ENCODE assay signal across 12 cellular contexts in genomic region chr9:126664893-126665695, GRCh38. TPM values are rescaled to one million over a fixed set of nuclear protein-coding genes. Genes with fewer than 3 reads are reported as not detected.
A peak's percentile ranks its signal among the peaks of the same experiment; 100 is the strongest.
DNase-seq lines count a peak whose midpoint lies in the region; ATAC-seq, FAIRE-seq and TF ChIP-seq lines count a peak whose summit lies in the region.
"Had no signal": no experiment of that assay in that cellular context is flagged by ENCODE, and none has a peak within 500 bp of the region (broad histone marks: within the 10 kb centered on the region; RNA-seq: fewer than 3 reads in every experiment).

No MANE protein-coding gene starts in this region.

- H3K27me3 ChIP-seq in mammary epithelial cell (ENCODE audit: insufficient read depth, low read length) (no peaks in the 10 kb centered on the region), keratinocyte (ENCODE audit: control insufficient read depth, extremely low read depth, insufficient read depth, low read length) (no peaks in the 10 kb centered on the region), skeletal muscle satellite cell (ENCODE audit: control insufficient read depth, insufficient read depth, low read length) (peaks cover 39% of the 10 kb centered on the region)
- H3K27me3 ChIP-seq: pancreas had no signal

- no peaks in the 10 kb centered on the region for H3K9me1 ChIP-seq in keratinocyte (ENCODE audit: control insufficient read depth, extremely low read depth, insufficient read depth, low read length)

- peaks cover 54% of the 10 kb centered on the region for H3K4me1 ChIP-seq in mammary epithelial cell (ENCODE audit: insufficient read depth, low read length)
- H3K4me1 ChIP-seq in keratinocyte (ENCODE audit: control insufficient read depth, extremely low read depth, insufficient read depth, low read length): peaks cover 35% of the 10 kb centered on the region
- H3K4me1 ChIP-seq in skeletal muscle satellite cell (ENCODE audit: control insufficient read depth, insufficient read depth, low read length): no peaks in the 10 kb centered on the region

- TF ChIP-seq CTCF in mammary epithelial cell (conservative IDR thresholded peaks at IDR 0.05 in 1 of 2, IDR thresholded peaks at IDR 0.05 in 1 of 2; ENCODE audit: extremely low read depth in 1 of 2, insufficient read depth in 1 of 2, low read depth in 1 of 2, low read length in 2 of 2) (no peak), keratinocyte (optimal IDR thresholded peaks at IDR 0.05 in 1 of 3, IDR thresholded peaks at IDR 0.05 in 1 of 3, conservative IDR thresholded peaks at IDR 0.05 in 1 of 3; ENCODE audit: extremely low read depth in 1 of 3, insufficient read depth in 2 of 3, low read length in 3 of 3) (no peak)

- H3K36me3 ChIP-seq in mammary epithelial cell (ENCODE audit: insufficient read depth, low read length) (no peaks in the 10 kb centered on the region), keratinocyte (ENCODE audit: control insufficient read depth in 2 of 2, extremely low read depth in 1 of 2, insufficient read depth in 2 of 2, low read length in 2 of 2) (no peaks in the 10 kb centered on the region), skeletal muscle satellite cell (ENCODE audit: insufficient read depth, low read length) (no peaks in the 10 kb centered on the region)
- H3K36me3 ChIP-seq: pancreas had no signal

- ATAC-seq in HG03175 (IDR thresholded peaks at IDR 0.05; ENCODE audit: unreplicated experiment): no peak
- ATAC-seq: effector memory CD8-positive, alpha-beta T cell; pancreas had no signal

- peaks cover 2% of the 10 kb centered on the region for H4K20me1 ChIP-seq in mammary epithelial cell (ENCODE audit: insufficient read depth, low read length)
- H4K20me1 ChIP-seq in keratinocyte (ENCODE audit: control insufficient read depth, extremely low read depth, insufficient read depth, low read length): no peaks in the 10 kb centered on the region

- no TSS peak for BruUV-seq in mammary epithelial cell (replicated peaks; lab: Mats Ljungman, UMichigan)

- CTCF ChIA-PET in mammary epithelial cell (lab: Charles Lee; ENCODE audit: low non-redundant PET): no interaction called here

- H3K27ac ChIP-seq in mammary epithelial cell (ENCODE audit: insufficient read depth, low read depth, low read length) (no peak overlapping the region), keratinocyte (ENCODE audit: control insufficient read depth, insufficient read depth, low read length) (no peak overlapping the region)
- H3K27ac ChIP-seq: 22Rv1, pancreas had no signal

- H2AFZ ChIP-seq in mammary epithelial cell (ENCODE audit: low read depth, low read length) (no peak overlapping the region), keratinocyte (ENCODE audit: control insufficient read depth, low read length) (no peak overlapping the region)

- no peak for FAIRE-seq in keratinocyte (lab: Jason Lieb, UNC)
- FAIRE-seq: pancreas had no signal

- dilution Hi-C loops in mammary epithelial cell (cut with HindIII; ENCODE audit: low sequenced_read_pairs) (loop anchor here (5.0 kb wide), 3 partner anchors 32 to 122 kb away; no protein-coding TSS in a partner anchor), keratinocyte (cut with MboI; ENCODE audit: extremely low pct_ligation_motif_present, low sequenced_read_pairs) (no loop called here)

- in situ Hi-C loops in mammary epithelial cell (cut with MboI; ENCODE audit: low sequenced_read_pairs in 2 of 2): no loop called here

- H3K4me3 ChIP-seq in mammary epithelial cell (replicated peaks in 1 of 3; ENCODE audit: insufficient read depth in 1 of 3, low read depth in 2 of 3, low read length in 3 of 3) (peak overlapping the region in 1 of 3 experiments; percentile 7), keratinocyte (ENCODE audit: control insufficient read depth in 2 of 3, extremely low read depth in 1 of 3, insufficient read depth in 2 of 3, low read depth in 1 of 3, low read length in 3 of 3) (no peak overlapping the region), skeletal muscle satellite cell (ENCODE audit: low read length) (no peak overlapping the region)
- H3K4me3 ChIP-seq: pancreas had no signal

- DNase-seq in DMS 273 (lab: John Stamatoyannopoulos, UW; ENCODE audit: unreplicated experiment): peak; percentile 36
- DNase-seq in DMS 273 treated with DMSO at 0.1 percent for 48 hours (lab: John Stamatoyannopoulos, UW): no peak
- DNase-seq in mammary epithelial cell: no peak
- no peak for DNase-seq in keratinocyte (ENCODE audit: low read depth, low spot score)
- DNase-seq in HuH-7 (ENCODE audit: low spot score): no peak
- no peak for DNase-seq in NCI-H2196 treated with DMSO at 0.1 percent for 48 hours (lab: John Stamatoyannopoulos, UW; ENCODE audit: unreplicated experiment)
- DNase-seq: effector memory CD8-positive, alpha-beta T cell; NCI-H187; pancreas had no signal

- no peaks in the 10 kb centered on the region for H3K9me3 ChIP-seq in mammary epithelial cell (replicated peaks; ENCODE audit: insufficient read depth, low read length)
- H3K9me3 ChIP-seq in keratinocyte (ENCODE audit: control insufficient read depth, low read depth, low read length): no peaks in the 10 kb centered on the region
- H3K9me3 ChIP-seq in skeletal muscle satellite cell (replicated peaks; ENCODE audit: low read length): no peaks in the 10 kb centered on the region
- H3K9me3 ChIP-seq: pancreas had no signal

- H3K4me2 ChIP-seq in mammary epithelial cell (ENCODE audit: insufficient read depth, low read depth, low read length) (peak overlapping the region; percentile 62), keratinocyte (ENCODE audit: control insufficient read depth, extremely low read depth, insufficient read depth, low read depth, low read length) (peak overlapping the region; percentile 51), skeletal muscle satellite cell (ENCODE audit: low read length) (peak overlapping the region; percentile 41)

- H3K79me2 ChIP-seq in mammary epithelial cell (ENCODE audit: insufficient read depth, low read length) (peaks cover 63% of the 10 kb centered on the region), keratinocyte (ENCODE audit: control insufficient read depth, insufficient read depth, low read length) (no peaks in the 10 kb centered on the region)

- intact Hi-C loops in mammary epithelial cell (cut with micrococcal nuclease): no loop called here

- H3K9ac ChIP-seq in mammary epithelial cell (ENCODE audit: insufficient read depth, low read length): no peak overlapping the region
- no peak overlapping the region for H3K9ac ChIP-seq in keratinocyte (ENCODE audit: control insufficient read depth, extremely low read depth, insufficient read depth, low read length)
- H3K9ac ChIP-seq in skeletal muscle satellite cell (ENCODE audit: low read depth, low read length): no peak overlapping the region

- WGBS in mammary epithelial cell (ENCODE audit: low coverage, missing lambda C conversion rate): 18% methylated on average over 19 of the region's 27 CpGs

RNA-seq across cellular contexts. Expression of gene LMX1B, which starts 51.4 kb away (rescaled TPM):
- 10 to 100 TPM; 11.2 to 19.2 TPM for total RNA-seq in mammary epithelial cell
- polyA plus RNA-seq in mammary epithelial cell: 5.3 TPM
- polyA minus RNA-seq in mammary epithelial cell: 9.3 TPM
- 0.24 to 0.59 TPM (median 0.54 TPM) in 3 replicates for polyA plus RNA-seq in keratinocyte
- polyA plus RNA-seq in keratinocyte (2011; ENCODE audit: low read depth): 0.25 TPM
- 0.43 and 0.75 TPM in 2 replicates for polyA plus RNA-seq in keratinocyte (2011; cell fraction: cytosol; rRNA removed)
- polyA plus RNA-seq in keratinocyte (2011; cell fraction: nucleus; rRNA removed): 2.0 and 2.1 TPM in 2 replicates
- 0.47 and 1.6 TPM in 2 replicates for polyA plus RNA-seq in keratinocyte (2012; ENCODE audit: low replicate concordance)
- polyA minus RNA-seq in keratinocyte: 0.46 to 1.9 TPM (median 0.70 TPM) in 3 replicates
- 0.96 TPM for polyA minus RNA-seq in keratinocyte (2011; cell fraction: cytosol; rRNA and poly(A)+ RNA removed)
- 0.53 and 0.85 TPM in 2 replicates for polyA minus RNA-seq in keratinocyte (2011; cell fraction: nucleus; rRNA and poly(A)+ RNA removed)
- total RNA-seq in skeletal muscle satellite cell (2012; rRNA removed): not detected in 2 replicates
